12 cellular contexts compared by ENCODE assay signal in genomic region chr1:19074902-19075721, GRCh38.
DNase-seq lines count a peak whose midpoint lies in the region; ATAC-seq and TF ChIP-seq lines count a peak whose summit lies in the region.
"Had no signal": no experiment of that assay in that cellular context is flagged by ENCODE, and none has a peak within 500 bp of the region (broad histone marks: within the 10 kb centered on the region; RNA-seq: fewer than 3 reads in every experiment).

No MANE protein-coding gene starts in this region.

- peaks cover 0 to 66% (median 17%) of the 10 kb centered on the region in 3 donors for H3K36me3 Mint-ChIP-seq in CD8-positive, alpha-beta memory T cell
- peaks cover 43% of the 10 kb centered on the region for H3K36me3 Mint-ChIP-seq in T-cell

- H3K9me3 ChIP-seq in CD8-positive, alpha-beta memory T cell (ENCODE audit: low read length) = no peaks in the 10 kb centered on the region

- H3K4me3 ChIP-seq in CD8-positive, alpha-beta memory T cell (ENCODE audit: low read length) = peak overlapping the region; percentile 22

- no peaks in the 10 kb centered on the region for H3K9me3 Mint-ChIP-seq in CD8-positive, alpha-beta memory T cell
- H3K9me3 Mint-ChIP-seq in T-cell = no peaks in the 10 kb centered on the region
- H3K9me3 Mint-ChIP-seq: endodermal cell had no signal

- peak overlapping the region; percentile 7 to 85 (median 58) for H3K27ac Mint-ChIP-seq in CD8-positive, alpha-beta memory T cell
- peak overlapping the region; percentile 72 to 81 for H3K27ac Mint-ChIP-seq in T-cell
- H3K27ac Mint-ChIP-seq: endodermal cell had no signal

- TF ChIP-seq CTCF in foreskin keratinocyte (conservative IDR thresholded peaks at IDR 0.05) = peak; percentile 43

- H3K27ac ChIP-seq in CD8-positive, alpha-beta memory T cell (ENCODE audit: low read depth, low read length) = no peak overlapping the region
- peak overlapping the region; percentile 5 for H3K27ac ChIP-seq in foreskin keratinocyte
- H3K27ac ChIP-seq: KMS-11 had no signal

- H3K4me1 Mint-ChIP-seq in CD8-positive, alpha-beta memory T cell = peaks cover 42 to 61% (median 49%) of the 10 kb centered on the region in 3 donors
- H3K4me1 Mint-ChIP-seq in T-cell = peaks cover 56 to 66% (median 59%) of the 10 kb centered on the region in 3 donors

- no peaks in the 10 kb centered on the region for H3K27me3 ChIP-seq in CD8-positive, alpha-beta memory T cell (ENCODE audit: insufficient read depth, low read length, poor library complexity, severe bottlenecking)
- H3K27me3 ChIP-seq in foreskin keratinocyte = no peaks in the 10 kb centered on the region

- peaks cover 32% of the 10 kb centered on the region for H3K36me3 ChIP-seq in CD8-positive, alpha-beta memory T cell (ENCODE audit: insufficient read depth, low read length)

- ATAC-seq in T-cell (replicated peaks in 1 of 4) (peak; percentile 36 to 41 (median 38)), foreskin keratinocyte (peak; percentile 87), HG03457 (IDR thresholded peaks at IDR 0.05; ENCODE audit: unreplicated experiment) (no peak), HG03571 (IDR thresholded peaks at IDR 0.05; ENCODE audit: unreplicated experiment) (no peak), HG02970 (IDR thresholded peaks at IDR 0.05; ENCODE audit: low FRiP score, unreplicated experiment) (no peak)

- no peaks in the 10 kb centered on the region for H3K27me3 Mint-ChIP-seq in CD8-positive, alpha-beta memory T cell
- no peaks in the 10 kb centered on the region for H3K27me3 Mint-ChIP-seq in T-cell

- DNase-seq in CD8-positive, alpha-beta memory T cell = peak in 1 of 5 donors; percentile 46
- DNase-seq in T-cell (peak in 3 of 34 experiments; percentile 4 to 25 (median 6)), foreskin keratinocyte (peak; percentile 93 to 95), renal cortical epithelial cell (ENCODE audit: low read depth) (peak; percentile 94), iPS-NIHi11 (ENCODE audit: low spot score) (no peak)
- DNase-seq: endodermal cell, islet precursor cell, NCI-H774 had no signal

- H3K4me1 ChIP-seq in CD8-positive, alpha-beta memory T cell (ENCODE audit: insufficient read depth, low read length) = peaks cover 47% of the 10 kb centered on the region
- peaks cover 36% of the 10 kb centered on the region for H3K4me1 ChIP-seq in foreskin keratinocyte

- CTCF ChIA-PET in CD8-positive, alpha-beta memory T cell (lab: Charles Lee) = interaction anchor here (0.6 to 3.9 kb wide), 12 partner anchors 10 to 209 kb away, joined by 3 to 21 read pairs (median 4); partner anchors contain the start of gene IFFO2
- CTCF ChIA-PET in T-cell (lab: Charles Lee) = interaction anchor here in 1 of 2 donors (0.7 to 2.2 kb wide), 5 partner anchors 162 to 173 kb away, joined by 3 to 7 read pairs (median 3); partner anchors contain the start of gene ALDH4A1

- POLR2A ChIA-PET in CD8-positive, alpha-beta memory T cell (lab: Charles Lee) = interaction anchor here (0.5 to 2.0 kb wide), 5 partner anchors 64 to 172 kb away, joined by 3 to 9 read pairs (median 5); partner anchors contain the start of gene ALDH4A1
- POLR2A ChIA-PET in T-cell (lab: Charles Lee) = interaction anchor here in 1 of 2 donors (1.2 kb wide), 1 partner anchor 148 kb away, joined by 4 read pairs; no protein-coding TSS in a partner anchor

- H3K4me3 Mint-ChIP-seq in CD8-positive, alpha-beta memory T cell = peak overlapping the region in 6 of 7 donors; percentile 30 to 80 (median 66)
- peak overlapping the region; percentile 41 to 66 (median 59) for H3K4me3 Mint-ChIP-seq in T-cell
- H3K4me3 Mint-ChIP-seq: endodermal cell had no signal

Comparison
In these comparisons a context has a peak if more than half of its experiments do, and no peak if none do; other contexts are left out.
1. ATAC-seq: peak in T-cell (4 of 4) and foreskin keratinocyte (single experiment); none in HG03457 (single experiment), HG03571 (single experiment) and HG02970 (single experiment).